ENCODE assay signal across 19 cellular contexts in genomic region chr6:83883240-83883639, GRCh38. TPM values are rescaled to one million over a fixed set of nuclear protein-coding genes. Genes with fewer than 3 reads are reported as not detected.
"Had no signal": no experiment of that assay in that cellular context is flagged by ENCODE, and none has a peak within 500 bp of the region (broad histone marks: within the 10 kb centered on the region; RNA-seq: fewer than 3 reads in every experiment).

No MANE protein-coding gene starts in this region.

- H3K4me2 ChIP-seq: smooth muscle cell had no signal

- H3K36me3 Mint-ChIP-seq: activated naive CD8-positive, alpha-beta T cell treated with anti-CD3 and anti-CD28 coated beads, Interleukin-2, amount 10 ng/mL, durations not matched to agents 7 days and 5 days; natural killer cell had no signal

- H3K9me3 Mint-ChIP-seq: activated naive CD8-positive, alpha-beta T cell treated with anti-CD3 and anti-CD28 coated beads, Interleukin-2, amount 10 ng/mL, durations not matched to agents 7 days and 5 days; activated T-cell treated with anti-CD3 and anti-CD28 coated beads, Interleukin-2, amount 50 U/mL, for 24 hours; natural killer cell had no signal

- H3K27ac ChIP-seq: breast epithelium, foreskin keratinocyte, right atrium auricular region had no signal

- H3K4me3 Mint-ChIP-seq: activated naive CD8-positive, alpha-beta T cell treated with anti-CD3 and anti-CD28 coated beads, Interleukin-2, amount 10 ng/mL, durations not matched to agents 7 days and 5 days; activated T-cell treated with anti-CD3 and anti-CD28 coated beads, Interleukin-2, amount 50 U/mL, for 24 hours; natural killer cell had no signal

- H3K27me3 ChIP-seq: breast epithelium, foreskin keratinocyte, right atrium auricular region had no signal

- H3K4me3 ChIP-seq: breast epithelium, right atrium auricular region, smooth muscle cell had no signal

- H3K4me1 ChIP-seq: breast epithelium, right atrium auricular region had no signal

- H3K27me3 Mint-ChIP-seq: activated naive CD8-positive, alpha-beta T cell treated with anti-CD3 and anti-CD28 coated beads, Interleukin-2, amount 10 ng/mL, durations not matched to agents 7 days and 5 days; activated T-cell treated with anti-CD3 and anti-CD28 coated beads, Interleukin-2, amount 50 U/mL, for 24 hours had no signal

- H3K9me3 ChIP-seq: breast epithelium, right atrium auricular region had no signal

- DNase-seq: activated CD4-positive, alpha-beta T cell treated with anti-CD3 and anti-CD28 coated beads, Interleukin-2, amount 50 U/mL, for 4 hours; activated CD4-positive, CD25-positive, alpha-beta regulatory T cell treated with anti-CD3 and anti-CD28 coated beads, Interleukin-2, amount 50 U/mL, for 72 hours; activated effector memory CD4-positive, alpha-beta T cell treated with Interleukin-2 at 50 U/mL for 16 hours; activated naive CD8-positive, alpha-beta T cell treated with anti-CD3 and anti-CD28 coated beads, Interleukin-2, amount 10 ng/mL, durations not matched to agents 7 days and 5 days; activated T-cell treated with anti-CD3 and anti-CD28 coated beads, Interleukin-2, amount 50 U/mL, for 24 hours; anterior cingulate cortex; foreskin keratinocyte; left colon; natural killer cell; stimulated activated CD4-positive, alpha-beta T cell treated with anti-CD3 and anti-CD28 coated beads, Interleukin-2, amount 100 ng/mL, for 24 hours; stimulated activated naive CD4-positive, alpha-beta T cell; substantia nigra; T-helper 9 cell; trophoblast cell had no signal

- H3K36me3 ChIP-seq: breast epithelium, right atrium auricular region had no signal

- H3K27ac Mint-ChIP-seq: activated naive CD8-positive, alpha-beta T cell treated with anti-CD3 and anti-CD28 coated beads, Interleukin-2, amount 10 ng/mL, durations not matched to agents 7 days and 5 days; activated T-cell treated with anti-CD3 and anti-CD28 coated beads, Interleukin-2, amount 50 U/mL, for 24 hours; natural killer cell had no signal

RNA-seq across cellular contexts. Expression of gene RIPPLY2, which starts 30.1 kb away (rescaled TPM):
- total RNA-seq: activated naive CD8-positive, alpha-beta T cell treated with anti-CD3 and anti-CD28 coated beads, Interleukin-2, amount 10 ng/mL, durations not matched to agents 7 days and 5 days; breast epithelium; mucosa of gallbladder; natural killer cell; posterior vena cava; right atrium auricular region; smooth muscle cell had no signal
- polyA plus RNA-seq: smooth muscle cell had no signal
